In the genomic region with DNA sequence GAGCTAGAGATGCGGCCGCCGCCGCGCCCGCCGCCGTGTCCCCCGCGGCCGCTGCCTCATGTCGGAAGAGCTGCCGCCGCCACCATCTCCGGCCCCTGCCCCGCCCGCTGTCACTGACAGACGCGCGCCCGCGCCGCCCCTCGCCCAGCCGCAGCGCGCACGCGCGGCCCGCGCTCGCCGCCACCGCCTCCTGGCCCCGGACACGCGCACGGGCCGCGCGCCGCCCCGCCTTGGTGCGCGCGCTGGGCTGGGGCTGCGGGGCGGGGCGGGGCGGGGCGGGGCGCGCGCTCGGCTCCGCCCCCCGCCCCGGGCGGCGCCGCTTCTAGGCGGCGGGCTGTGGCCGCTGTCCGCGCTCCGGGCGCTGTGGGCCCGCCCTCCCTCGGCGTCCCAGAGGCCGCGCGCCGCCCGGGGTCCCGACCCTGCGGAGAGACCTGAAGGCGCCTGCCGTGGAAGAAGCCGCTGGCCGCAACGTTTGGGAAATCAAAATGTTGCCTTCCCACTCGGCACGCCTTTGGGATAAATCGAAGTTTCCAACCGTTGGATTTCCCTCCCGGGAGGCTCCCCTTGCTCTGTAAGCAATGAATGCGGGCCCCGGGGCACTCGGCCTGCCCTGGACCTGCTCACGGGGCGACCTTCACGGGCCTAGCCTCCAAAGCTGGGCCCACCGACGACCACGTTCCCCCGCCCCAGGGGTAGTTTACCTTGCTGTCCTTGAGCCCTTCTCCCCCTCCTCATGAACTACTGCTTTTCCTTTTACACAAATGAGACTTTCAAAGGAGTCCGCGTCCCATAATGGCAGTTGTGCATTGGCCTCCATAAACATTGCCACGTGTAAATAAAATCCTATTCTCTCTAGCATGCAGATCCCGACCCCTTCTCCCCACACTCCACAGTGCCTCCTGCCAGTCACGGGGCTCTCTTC, we compare ENCODE assay signal across 7 cellular contexts. TPM values are rescaled to one million over a fixed set of nuclear protein-coding genes. Genes with fewer than 3 reads are reported as not detected.
DNase-seq lines count a peak whose midpoint lies in the region; ATAC-seq and TF ChIP-seq lines count a peak whose summit lies in the region.

Gene ADCY9 (minus strand): TSS at position 115 of the 922 bp plus-strand sequence. CDS start 1,000 bp downstream, outside the sequence.

- H3K4me3 Mint-ChIP-seq in activated CD8-positive, alpha-beta T cell treated with anti-CD3 and anti-CD28 coated beads for 36 hours, result peak within 1 kb of the TSS; percentile 74

- peak within 1 kb of the TSS; percentile 59 for H3K4me3 ChIP-seq in GM12865 (ENCODE audit: low read depth, low read length)
- H3K4me3 ChIP-seq in lower leg skin (ENCODE audit: low read depth, poor library complexity, severe bottlenecking), result peak within 1 kb of the TSS; percentile 39

- CTCF ChIA-PET in activated CD8-positive, alpha-beta T cell treated with anti-CD3 and anti-CD28 coated beads for 36 hours (lab: Charles Lee), result interaction anchor here (2.1 kb wide), 1 partner anchor 137 kb away, joined by 10 read pairs; no protein-coding TSS in a partner anchor

- H3K4me1 Mint-ChIP-seq in activated CD8-positive, alpha-beta T cell treated with anti-CD3 and anti-CD28 coated beads for 36 hours (ENCODE audit: low read depth), result peaks cover 39% of the 10 kb centered on the region

- peak; percentile 65 for ATAC-seq in HG02763 (IDR thresholded peaks at IDR 0.05; ENCODE audit: unreplicated experiment)
- peak; percentile 81 for ATAC-seq in activated CD8-positive, alpha-beta T cell treated with anti-CD3 and anti-CD28 coated beads for 36 hours

- WGBS in lower leg skin, 2 donors, result 5 to 11% methylated on average over 20 to 61 of the region's 104 CpGs

- no peaks in the 10 kb centered on the region for H3K9me3 Mint-ChIP-seq in activated CD8-positive, alpha-beta T cell treated with anti-CD3 and anti-CD28 coated beads for 36 hours

- H3K27me3 Mint-ChIP-seq in activated CD8-positive, alpha-beta T cell treated with anti-CD3 and anti-CD28 coated beads for 36 hours, result peaks cover 7% of the 10 kb centered on the region

- POLR2A ChIA-PET in activated CD8-positive, alpha-beta T cell treated with anti-CD3 and anti-CD28 coated beads for 36 hours (lab: Charles Lee), result interaction anchor here (1.2 to 1.4 kb wide), 2 partner anchors 137 to 157 kb away, joined by 3 read pairs; no protein-coding TSS in a partner anchor

- TF ChIP-seq POLR2A in lower leg skin (IDR thresholded peaks at IDR 0.05), result no peak

- intact Hi-C loops in activated CD8-positive, alpha-beta T cell treated with anti-CD3 and anti-CD28 coated beads for 36 hours (cut with micrococcal nuclease), result no loop called here
- intact Hi-C loops in lower leg skin (cut with DNase I; ENCODE audit: low total_unique reads), result no loop called here

- peak; percentile 75 for DNase-seq in GM12865 (ENCODE audit: low read depth)
- peak; percentile 94 for DNase-seq in NCI-H2227 (lab: John Stamatoyannopoulos, UW; ENCODE audit: unreplicated experiment)
- DNase-seq in activated CD8-positive, alpha-beta T cell treated with anti-CD3 and anti-CD28 coated beads for 36 hours, result peak; percentile 70
- peak; percentile 87 for DNase-seq in ecto neural progenitor cell (ENCODE audit: low spot score)
- peak; percentile 42 to 93 for DNase-seq in lower leg skin (ENCODE audit: low spot score in 2 of 2)
- peak; percentile 73 for DNase-seq in stimulated activated CD4-positive, alpha-beta T cell treated with anti-CD3 and anti-CD28 coated beads, Interleukin-4, amount 100 ng/mL, for 1 hour

- H3K27ac Mint-ChIP-seq in activated CD8-positive, alpha-beta T cell treated with anti-CD3 and anti-CD28 coated beads for 36 hours, result no peak within 1 kb of the TSS

- H3K36me3 Mint-ChIP-seq in activated CD8-positive, alpha-beta T cell treated with anti-CD3 and anti-CD28 coated beads for 36 hours (ENCODE audit: low read depth), result peaks cover 9% of the 10 kb centered on the region

- TF ChIP-seq CTCF in GM12865 (IDR thresholded peaks at IDR 0.05; ENCODE audit: insufficient read depth, low read depth, low read length, missing control alignments), result no peak
- no peak for TF ChIP-seq CTCF in activated CD8-positive, alpha-beta T cell treated with anti-CD3 and anti-CD28 coated beads for 36 hours (IDR thresholded peaks at IDR 0.05)
- no peak for TF ChIP-seq CTCF in lower leg skin (IDR thresholded peaks at IDR 0.05)

RNA-seq across cellular contexts. Expression of gene ADCY9, which starts in this region (rescaled TPM):
- total RNA-seq in activated CD8-positive, alpha-beta T cell treated with anti-CD3 and anti-CD28 coated beads for 36 hours, result 1 to 10 TPM; 4.1 to 4.8 TPM
- total RNA-seq in lower leg skin, result 10 to 100 TPM; 13.1 to 25.1 (median 18.5) TPM

Comparison
In these comparisons a context has a peak if more than half of its experiments do, and no peak if none do; other contexts are left out.
1. Peak in every context shown above with its lines: DNase-seq, ATAC-seq and H3K4me3 ChIP-seq.